Comparison of ENCODE assay signal across 8 cellular contexts in genomic region chr2:85537600-85538506, GRCh38. TPM values are rescaled to one million over a fixed set of nuclear protein-coding genes. Genes with fewer than 3 reads are reported as not detected.
DNase-seq lines count a peak whose midpoint lies in the region; ATAC-seq and TF ChIP-seq lines count a peak whose summit lies in the region.

No MANE protein-coding gene starts in this region.

- intact Hi-C loops in right lobe of liver (cut with DNase I): no loop called here

- no peaks in the 10 kb centered on the region for H3K27me3 ChIP-seq in duodenal mucosa (ENCODE audit: control insufficient read depth in 1 of 2, insufficient read depth in 2 of 2, low read length in 2 of 2)
- H3K27me3 ChIP-seq in right lobe of liver: no peaks in the 10 kb centered on the region

- TF ChIP-seq POLR2A in right lobe of liver (IDR thresholded peaks at IDR 0.05): peak; percentile 8

- DNase-seq in NCI-H2081 (lab: John Stamatoyannopoulos, UW) (peak; percentile 41 to 62), NCI-H2081 treated with DMSO at 0.1 percent for 48 hours (lab: John Stamatoyannopoulos, UW) (no peak), NCI-H128 (lab: John Stamatoyannopoulos, UW; ENCODE audit: unreplicated experiment) (peak; percentile 56), right lobe of liver (peak; percentile 69 to 78 (median 76))
- DNase-seq in stimulated activated CD8-positive, alpha-beta memory T cell treated with anti-CD3 and anti-CD28 coated beads, Interleukin-12 subunit alpha, Interleukin-12 subunit beta, amount 100 ng/mL, for 4 hours (ENCODE audit: low read depth): peak; percentile 10

- ATAC-seq in right lobe of liver: peak; percentile 32 to 55 (median 38)
- ATAC-seq in GM19463 (IDR thresholded peaks at IDR 0.05; ENCODE audit: unreplicated experiment): no peak

- H3K36me3 ChIP-seq in duodenal mucosa (ENCODE audit: control insufficient read depth in 1 of 2, insufficient read depth in 2 of 2, low read length in 2 of 2) (peaks cover 18 to 20% of the 10 kb centered on the region in 2 donors), right lobe of liver (peaks cover 12 to 23% (median 18%) of the 10 kb centered on the region in 4 donors)

- H3K9ac ChIP-seq in duodenal mucosa (ENCODE audit: low read depth in 1 of 2, low read length in 2 of 2): peak overlapping the region; percentile 98 to 99

- H3K4me1 ChIP-seq in duodenal mucosa (ENCODE audit: control insufficient read depth in 1 of 2, insufficient read depth in 2 of 2, low read length in 2 of 2): peaks cover 25 to 34% of the 10 kb centered on the region in 2 donors
- H3K4me1 ChIP-seq in right lobe of liver: peaks cover 0 to 29% (median 13%) of the 10 kb centered on the region in 4 donors

- H3K4me3 ChIP-seq in WI38 (ENCODE audit: low read depth, low read length): peak overlapping the region; percentile 99
- peak overlapping the region; percentile 97 to 99 for H3K4me3 ChIP-seq in duodenal mucosa (ENCODE audit: low read depth in 1 of 2, low read length in 2 of 2)
- H3K4me3 ChIP-seq in right lobe of liver: peak overlapping the region; percentile 94 to 100 (median 99)

- H3K27ac ChIP-seq in duodenal mucosa (ENCODE audit: low read depth, low read length): peak overlapping the region; percentile 99
- H3K27ac ChIP-seq in right lobe of liver: peak overlapping the region; percentile 98 to 99 (median 98)

- H3K9me3 ChIP-seq in duodenal mucosa (ENCODE audit: control insufficient read depth in 1 of 2, low read length in 2 of 2): no peaks in the 10 kb centered on the region
- no peaks in the 10 kb centered on the region for H3K9me3 ChIP-seq in right lobe of liver

- TF ChIP-seq CTCF in WI38 (IDR thresholded peaks at IDR 0.05; ENCODE audit: low read depth, low read length): no peak
- no peak for TF ChIP-seq CTCF in right lobe of liver (IDR thresholded peaks at IDR 0.05)

- WGBS in right lobe of liver (ENCODE audit: insufficient coverage, low coverage, low lambda C conversion rate, missing lambda C conversion rate): under 1% methylated on average over 34 of the region's 35 CpGs

RNA-seq across cellular contexts. Expression of gene MAT2A, which starts 1.1 kb away (rescaled TPM):
- 100 to 1,000 TPM in 3 of 6 experiments, 10 to 100 TPM in 3; 57.8 to 118 (median 102) TPM for total RNA-seq in right lobe of liver

RNA-seq across cellular contexts. Expression of gene GGCX, which starts 23.4 kb away (rescaled TPM):
- 100 to 1,000 TPM in 4 of 6 experiments, 10 to 100 TPM in 2; 89.6 to 238 (median 183) TPM for total RNA-seq in right lobe of liver

RNA-seq across cellular contexts. Expression of gene VAMP8, which starts 39.5 kb away (rescaled TPM):
- total RNA-seq in right lobe of liver: 100 to 1,000 TPM in 1 of 6 experiments, 10 to 100 TPM in 5; 59.5 to 107 (median 74.5) TPM

RNA-seq across cellular contexts. Expression of gene VAMP5, which starts 46.4 kb away (rescaled TPM):
- total RNA-seq in right lobe of liver: 10 to 100 TPM; 27.2 to 50.1 (median 34.7) TPM

RNA-seq across cellular contexts. Expression of gene RNF181, which starts 57.7 kb away (rescaled TPM):
- 100 to 1,000 TPM in 2 of 6 experiments, 10 to 100 TPM in 4; 54.5 to 123 (median 66.6) TPM for total RNA-seq in right lobe of liver
